Comparison of ENCODE assay signal across 9 cellular contexts in the genomic region with DNA sequence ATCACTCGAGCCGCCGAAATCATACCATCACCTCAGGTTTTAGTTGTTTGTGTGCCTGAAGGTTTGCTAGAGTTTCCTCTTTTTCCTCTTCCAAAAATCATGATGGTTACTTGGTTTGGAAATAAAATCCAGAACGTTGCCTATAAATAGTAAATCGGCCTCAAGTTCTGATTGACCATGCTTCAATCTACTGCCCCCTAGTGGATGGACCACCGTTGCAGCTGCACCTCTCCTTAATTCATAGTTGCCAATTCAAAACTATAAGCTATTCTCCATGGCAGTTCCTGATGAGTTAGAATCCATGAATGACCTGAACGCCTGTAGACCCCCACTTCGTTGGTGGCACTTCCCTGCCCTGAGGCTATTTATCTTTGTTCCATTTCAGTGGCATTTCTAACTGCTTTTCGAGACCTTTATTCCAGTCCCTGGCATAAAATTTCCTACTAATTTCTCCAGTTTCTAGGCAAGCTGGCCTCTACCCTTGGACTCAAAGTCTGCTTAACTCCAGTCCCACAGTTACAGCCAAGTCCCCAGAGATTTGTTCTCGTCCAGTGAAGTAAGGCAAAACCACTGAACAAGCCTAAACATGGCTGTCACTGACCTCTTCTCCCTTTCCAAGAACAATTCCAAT.
DNase-seq lines count a peak whose midpoint lies in the region; ATAC-seq lines count a peak whose summit lies in the region.
"Had no signal": no experiment of that assay in that cellular context is flagged by ENCODE, and none has a peak within 500 bp of the region (broad histone marks: within the 10 kb centered on the region; RNA-seq: fewer than 3 reads in every experiment).

No MANE protein-coding gene starts in this region.

- DNase-seq in NCI-H2171 treated with DMSO at 0.1 percent for 48 hours (lab: John Stamatoyannopoulos, UW) (peak; percentile 4), NCI-H2171 (lab: John Stamatoyannopoulos, UW) (no peak), HAP-1 (ENCODE audit: low spot score in 2 of 2) (peak; percentile 43 to 87), NCI-H748 treated with DMSO at 0.1 percent for 48 hours (lab: John Stamatoyannopoulos, UW) (peak; percentile 58), astrocyte of the hippocampus (ENCODE audit: low read depth, low spot score) (peak; percentile 42), immature natural killer cell (peak; percentile 38 to 58 (median 39))
- peak; percentile 36 to 40 for DNase-seq in stimulated activated CD4-positive, alpha-beta T cell treated with anti-CD3 and anti-CD28 coated beads, Interleukin-2, amount 100 ng/mL, for 48 hours

- H3K27me3 ChIP-seq in HAP-1 (ENCODE audit: low read depth), result no peaks in the 10 kb centered on the region

- no peak overlapping the region for H3K4me3 Mint-ChIP-seq in immature natural killer cell
- H3K4me3 Mint-ChIP-seq: CD4-positive, CD25-positive, alpha-beta regulatory T cell had no signal

- peaks cover 4 to 7% of the 10 kb centered on the region in 2 donors for H3K4me1 Mint-ChIP-seq in immature natural killer cell
- H3K4me1 Mint-ChIP-seq: CD4-positive, CD25-positive, alpha-beta regulatory T cell had no signal

- H3K9me3 ChIP-seq in HAP-1, result no peaks in the 10 kb centered on the region

- H3K36me3 ChIP-seq in HAP-1 (replicated peaks), result no peaks in the 10 kb centered on the region

- H3K9me3 Mint-ChIP-seq in immature natural killer cell, result no peaks in the 10 kb centered on the region

- no peak overlapping the region for H3K4me3 ChIP-seq in HAP-1

- peaks cover 0 to 2% (median 0%) of the 10 kb centered on the region in 3 donors for H3K27me3 Mint-ChIP-seq in immature natural killer cell (ENCODE audit: low read depth in 3 of 3)
- H3K27me3 Mint-ChIP-seq: CD4-positive, CD25-positive, alpha-beta regulatory T cell had no signal

- peaks cover 0 to 4% (median 3%) of the 10 kb centered on the region in 3 donors for H3K36me3 Mint-ChIP-seq in immature natural killer cell
- H3K36me3 Mint-ChIP-seq: CD4-positive, CD25-positive, alpha-beta regulatory T cell had no signal

- in situ Hi-C loops in HAP-1 (cut with MboI; ENCODE audit: low sequenced_read_pairs), result loop anchor here (25.0 kb wide), 1 partner anchor 414 kb away; a partner anchor contains a TSS

- ATAC-seq in GM21390 (IDR thresholded peaks at IDR 0.05; ENCODE audit: unreplicated experiment), result no peak

- no peak overlapping the region for H3K27ac Mint-ChIP-seq in immature natural killer cell
- H3K27ac Mint-ChIP-seq: CD4-positive, CD25-positive, alpha-beta regulatory T cell had no signal

- H3K4me1 ChIP-seq in HAP-1, result peaks cover 1% of the 10 kb centered on the region
